Comparison of ENCODE assay signal across 20 cellular contexts in genomic region chr5:138805096-138805495, GRCh38. TPM values are rescaled to one million over a fixed set of nuclear protein-coding genes. Genes with fewer than 3 reads are reported as not detected.
A peak's percentile ranks its signal among the peaks of the same experiment; 100 is the strongest.
DNase-seq lines count a peak whose midpoint lies in the region; ATAC-seq, FAIRE-seq and TF ChIP-seq lines count a peak whose summit lies in the region.
"Had no signal": no experiment of that assay in that cellular context is flagged by ENCODE, and none has a peak within 500 bp of the region (broad histone marks: within the 10 kb centered on the region; RNA-seq: fewer than 3 reads in every experiment).

No MANE protein-coding gene starts in this region.

- H3K4me2 ChIP-seq in HepG2 (ENCODE audit: low read depth, low read length), result no peak overlapping the region

- H3K27ac Mint-ChIP-seq in endothelial cell (ENCODE audit: unreplicated experiment), result no peak overlapping the region
- H3K27ac Mint-ChIP-seq: CD4-positive, CD25-positive, alpha-beta regulatory T cell; HFFc6; IgD-negative memory B cell had no signal

- H3K36me3 Mint-ChIP-seq in endothelial cell (ENCODE audit: low read depth, unreplicated experiment), result peaks cover 29% of the 10 kb centered on the region

- H3K9ac ChIP-seq in HepG2 (ENCODE audit: insufficient read depth, low read depth, low read length), result no peak overlapping the region

- peaks cover 35% of the 10 kb centered on the region for H3K79me2 ChIP-seq in HepG2 (ENCODE audit: insufficient read depth, low read length)

- H3K27ac ChIP-seq in HepG2 (ENCODE audit: extremely low read length, insufficient read depth, low read length) (no peak overlapping the region), right lobe of liver (no peak overlapping the region)

- H3K4me1 Mint-ChIP-seq in endothelial cell (ENCODE audit: unreplicated experiment), result peaks cover 23% of the 10 kb centered on the region

- DNase-seq in HepG2 (ENCODE audit: low spot score) (no peak), right lobe of liver (no peak), RCC 7860 (ENCODE audit: low spot score) (peak; percentile 30), endothelial cell (ENCODE audit: low spot score) (no peak), C1 segment of cervical spinal cord (lab: John Stamatoyannopoulos, UW) (no peak), foreskin melanocyte (no peak)
- DNase-seq: 8988T; CD4-positive, CD25-positive, alpha-beta regulatory T cell; DMS53; GOT3; HFFc6; NCI-H1417; NCI-H1694; NCI-H2029 treated with DMSO at 0.1 percent for 48 hours; NCI-H526 treated with DMSO at 0.1 percent for 48 hours; SHP77 treated with DMSO at 0.1 percent for 48 hours had no signal

- no peak overlapping the region for H2AFZ ChIP-seq in HepG2 (ENCODE audit: low read length)

- TF ChIP-seq EP300 in HepG2 (IDR thresholded peaks at IDR 0.05; ENCODE audit: low read depth in 2 of 2, low read length in 2 of 2), result no peak
- no peak for TF ChIP-seq EP300 in HepG2 (CRISPR knock-in tag; IDR thresholded peaks at IDR 0.05; ENCODE audit: borderline replicate concordance)

- H3K27me3 ChIP-seq in HepG2 (ENCODE audit: control insufficient read depth in 1 of 2, insufficient read depth in 2 of 2, low read length in 2 of 2) (no peaks in the 10 kb centered on the region), right lobe of liver (no peaks in the 10 kb centered on the region)

- no peaks in the 10 kb centered on the region for H3K9me3 Mint-ChIP-seq in endothelial cell (ENCODE audit: unreplicated experiment)
- H3K9me3 Mint-ChIP-seq: HFFc6, IgD-negative memory B cell had no signal

- in situ Hi-C loops in HepG2 (cut with HindIII; ENCODE audit: extremely low pct_ligation_motif_present, low pct_unique_long_range_greater_than_20kb), result no loop called here

- H3K4me3 ChIP-seq in HepG2 (replicated peaks in 1 of 3; ENCODE audit: insufficient read depth in 1 of 3, low read depth in 2 of 3, low read length in 3 of 3), result no peak overlapping the region
- no peak overlapping the region for H3K4me3 ChIP-seq in right lobe of liver
- H3K4me3 ChIP-seq: HAP-1 had no signal

- peak overlapping the region; percentile 52 for H3K4me3 Mint-ChIP-seq in endothelial cell (ENCODE audit: unreplicated experiment)
- H3K4me3 Mint-ChIP-seq: CD4-positive, CD25-positive, alpha-beta regulatory T cell; HFFc6; IgD-negative memory B cell had no signal

- H3K36me3 ChIP-seq in HepG2 (replicated peaks in 1 of 2; ENCODE audit: control insufficient read depth in 1 of 2, insufficient read depth in 2 of 2, low read length in 2 of 2), result peaks cover 4 to 8% of the 10 kb centered on the region in 2 experiments; a peak in 4 of 5 replicates
- no peaks in the 10 kb centered on the region for H3K36me3 ChIP-seq in right lobe of liver

- H3K4me1 ChIP-seq in HepG2 (ENCODE audit: insufficient read depth, low read length) (no peaks in the 10 kb centered on the region), right lobe of liver (no peaks in the 10 kb centered on the region)
- H3K4me1 ChIP-seq: HAP-1 had no signal

- POLR2A ChIA-PET in HepG2 (lab: Yijun Ruan, JAX), result no interaction called here

- no peak for FAIRE-seq in HepG2 (lab: Jason Lieb, UNC)
- no peak for FAIRE-seq in RCC 7860 (lab: Jason Lieb, UNC)

- BruUV-seq in HepG2 (replicated peaks; lab: Mats Ljungman, UMichigan), result no TSS peak

- TF ChIP-seq CTCF in HepG2 (CRISPR knock-in tag; IDR thresholded peaks at IDR 0.05), result no peak
- TF ChIP-seq CTCF in right lobe of liver (IDR thresholded peaks at IDR 0.05), result no peak
- TF ChIP-seq CTCF in endothelial cell (IDR thresholded peaks at IDR 0.05; ENCODE audit: unreplicated experiment), result no peak

- intact Hi-C loops in HepG2 (cut with micrococcal nuclease; ENCODE audit: unreplicated experiment), result no loop called here
- intact Hi-C loops in right lobe of liver (cut with DNase I), result no loop called here

- H4K20me1 ChIP-seq in HepG2 (ENCODE audit: insufficient read depth, low read length), result 0 out of 2 replicates have a peak, but pooled peaks cover 10% of the 10 kb centered on the region

- no peak for ATAC-seq in HepG2
- ATAC-seq in right lobe of liver, result no peak
- no peak for ATAC-seq in GM21423 (IDR thresholded peaks at IDR 0.05; ENCODE audit: unreplicated experiment)
- ATAC-seq: Panc1 had no signal

- H3K9me3 ChIP-seq in HepG2 (ENCODE audit: low read length) (no peaks in the 10 kb centered on the region), right lobe of liver (no peaks in the 10 kb centered on the region)
- H3K9me3 ChIP-seq: HAP-1 had no signal

- TF ChIP-seq RAD21 in HepG2 (CRISPR knock-in tag; IDR thresholded peaks at IDR 0.05), result no peak

- H3K27me3 Mint-ChIP-seq in endothelial cell (ENCODE audit: unreplicated experiment), result peaks cover 5% of the 10 kb centered on the region
- H3K27me3 Mint-ChIP-seq: CD4-positive, CD25-positive, alpha-beta regulatory T cell; IgD-negative memory B cell had no signal

- CTCF ChIA-PET in HepG2 (lab: Yijun Ruan, JAX; ENCODE audit: low intra/inter-chr PET ratio, low total read pairs), result no interaction called here

- TF ChIP-seq POLR2A in HepG2 (IDR thresholded peaks at IDR 0.05; ENCODE audit: insufficient read depth in 1 of 2, low read depth in 2 of 2, low read length in 2 of 2), result no peak
- no peak for TF ChIP-seq POLR2A in right lobe of liver (IDR thresholded peaks at IDR 0.05)

TF ChIP-seq in HepG2, 621 proteins besides CTCF, POLR2A, EP300 and RAD21:
- TF ChIP-seq ZMAT3 (CRISPR knock-in tag; conservative IDR thresholded peaks at IDR 0.05) (no peak), DNMT1 (CRISPR knock-in tag; IDR thresholded peaks at IDR 0.05) (no peak), ZSCAN29 (CRISPR knock-in tag; conservative IDR thresholded peaks at IDR 0.05) (no peak), ZNF652 (CRISPR knock-in tag; IDR thresholded peaks at IDR 0.05; ENCODE audit: borderline replicate concordance, low read depth) (peak; percentile 75), ATF6 (CRISPR knock-in tag; conservative IDR thresholded peaks at IDR 0.05) (no peak), RXRB (CRISPR knock-in tag; IDR thresholded peaks at IDR 0.05; ENCODE audit: borderline replicate concordance) (no peak), HMG20A (CRISPR knock-in tag; IDR thresholded peaks at IDR 0.05; ENCODE audit: borderline replicate concordance) (no peak)

RNA-seq across cellular contexts. Expression of gene CTNNA1, which starts 51.9 kb away (rescaled TPM):
- total RNA-seq in HepG2 (2016; rRNA removed; fragmentation: Illumina TruSeq; extraction: Trizol) (162 and 212 TPM in 2 replicates), right lobe of liver (100 to 1,000 TPM; 101 to 192 (median 123) TPM), endothelial cell (ENCODE audit: unreplicated experiment) (521 TPM)
- 34.3 and 40.0 TPM in 2 replicates for total RNA-seq in HepG2 (2016; cell fraction: cytosol; rRNA removed; fragmentation: Illumina TruSeq; extraction: Trizol; ENCODE audit: low read depth)
- total RNA-seq in HepG2 (2016; cell fraction: insoluble cytoplasmic fraction; rRNA removed; fragmentation: Illumina TruSeq; extraction: Trizol), result 166 and 189 TPM in 2 replicates
- total RNA-seq in HepG2 (2016; cell fraction: membrane; rRNA removed; fragmentation: Illumina TruSeq; extraction: Trizol), result 32.3 and 34.9 TPM in 2 replicates
- 120 and 139 TPM in 2 replicates for total RNA-seq in HepG2 (2016; cell fraction: nucleus; rRNA removed; fragmentation: Illumina TruSeq; extraction: Trizol)
- polyA plus RNA-seq in HepG2 (2011; rRNA removed), result 66.8 and 72.4 TPM in 2 replicates
- polyA plus RNA-seq in HepG2 (2011; cell fraction: cytosol; rRNA removed), result 78.6 and 78.9 TPM in 2 replicates
- 101 and 107 TPM in 2 replicates for polyA plus RNA-seq in HepG2 (2011; cell fraction: nucleus; rRNA removed)
- polyA plus RNA-seq in HepG2 (2012), result 129 and 131 TPM in 2 replicates
- 5.9 and 7.5 TPM in 2 replicates for polyA plus RNA-seq in HepG2 (2016; cell fraction: cytosol; fragmentation: Illumina TruSeq; extraction: Trizol; ENCODE audit: low read depth)
- polyA plus RNA-seq in HepG2 (2016; cell fraction: insoluble cytoplasmic fraction; fragmentation: Illumina TruSeq; extraction: Trizol; ENCODE audit: low read depth), result 153 and 162 TPM in 2 replicates
- 14.8 and 19.2 TPM in 2 replicates for polyA plus RNA-seq in HepG2 (2016; cell fraction: membrane; fragmentation: Illumina TruSeq; extraction: Trizol; ENCODE audit: low read depth)
- 115 and 117 TPM in 2 replicates for polyA plus RNA-seq in HepG2 (2016; cell fraction: nucleus; fragmentation: Illumina TruSeq; extraction: Trizol; ENCODE audit: insufficient read depth, low read depth)
- 101 and 109 TPM in 2 replicates for polyA minus RNA-seq in HepG2 (2011; rRNA and poly(A)+ RNA removed; ENCODE audit: low replicate concordance)
- 115 and 142 TPM in 2 replicates for polyA minus RNA-seq in HepG2 (2011; cell fraction: cytosol; rRNA and poly(A)+ RNA removed)
- 116 and 117 TPM in 2 replicates for polyA minus RNA-seq in HepG2 (2011; cell fraction: nucleus; rRNA and poly(A)+ RNA removed)
